In genomic region chr11:100031973-100032372, GRCh38 we compare ENCODE assay signal across 18 cellular contexts.
"Had no signal": no experiment of that assay in that cellular context is flagged by ENCODE, and none has a peak within 500 bp of the region (broad histone marks: within the 10 kb centered on the region; RNA-seq: fewer than 3 reads in every experiment).

No MANE protein-coding gene starts in this region.

- ATAC-seq: activated CD8-positive, alpha-beta T cell treated with anti-CD3 and anti-CD28 coated beads for 36 hours; activated T-cell treated with anti-CD3 and anti-CD28 coated beads, Interleukin-2, amount 50 U/mL, for 4 hours; activated T-helper 17 cell treated with anti-CD3 and anti-CD28 coated beads, Interleukin-2, amount 50 U/mL, for 72 hours; gastroesophageal sphincter; left cardiac atrium; left ventricle myocardium superior; right lobe of liver had no signal

- DNase-seq: activated B cell treated with CpG ODN at 0.5 μM for 24 hours; activated CD4-positive, alpha-beta T cell treated with anti-CD3 and anti-CD28 coated beads, Interleukin-2, amount 50 U/mL, for 1 hour; activated CD8-positive, alpha-beta T cell treated with anti-CD3 and anti-CD28 coated beads for 36 hours; activated gamma-delta T cell treated with Interleukin-2 at 50 U/mL for 16 hours; activated naive CD4-positive, alpha-beta T cell treated with anti-CD3 and anti-CD28 coated beads, Interleukin-2, amount 50 U/mL, for 16 hours; activated T-cell treated with anti-CD3 and anti-CD28 coated beads, Interleukin-2, amount 50 U/mL, for 4 hours; amniotic stem cell; caudate nucleus; left cardiac atrium; left ventricle myocardium superior; mammary epithelial cell; right lobe of liver; stimulated activated CD4-positive, alpha-beta T cell treated with anti-CD3 and anti-CD28 coated beads, Interleukin-2, amount 100 ng/mL, for 48 hours; stimulated activated naive CD4-positive, alpha-beta T cell treated with Interleukin-2 at 50 U/mL for 16 hours; testis; trophoblast cell had no signal
